ENCODE assay signal across 1 cellular context in the genomic region with DNA sequence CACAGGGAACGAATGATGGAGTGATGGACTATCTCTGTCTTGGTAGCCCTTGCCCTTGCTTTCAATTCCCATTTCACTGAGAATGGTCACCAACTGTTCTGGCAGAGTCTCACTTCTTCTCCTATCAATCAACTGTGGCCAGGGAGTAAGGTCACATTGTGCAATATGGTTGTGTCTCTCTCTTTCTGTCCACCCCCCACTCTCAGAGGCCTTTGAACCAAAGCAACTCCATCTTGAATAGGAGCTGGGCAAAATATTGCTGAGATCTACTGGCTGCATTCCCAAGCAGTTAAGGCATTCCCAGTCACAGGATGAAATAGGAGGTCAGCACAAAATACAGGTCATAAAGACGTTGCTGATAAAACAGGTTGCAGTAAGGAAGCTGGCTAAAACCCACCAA.
TF ChIP-seq lines count a peak whose summit lies in the region.

No MANE protein-coding gene starts in this region.

TF ChIP-seq in GM12878, 131 proteins besides CTCF, POLR2A, EP300 and RAD21 (continued from another document):
- TF ChIP-seq KDM1A (IDR thresholded peaks at IDR 0.05; ENCODE audit: borderline replicate concordance): no peak
- TF ChIP-seq, protein P1, sequence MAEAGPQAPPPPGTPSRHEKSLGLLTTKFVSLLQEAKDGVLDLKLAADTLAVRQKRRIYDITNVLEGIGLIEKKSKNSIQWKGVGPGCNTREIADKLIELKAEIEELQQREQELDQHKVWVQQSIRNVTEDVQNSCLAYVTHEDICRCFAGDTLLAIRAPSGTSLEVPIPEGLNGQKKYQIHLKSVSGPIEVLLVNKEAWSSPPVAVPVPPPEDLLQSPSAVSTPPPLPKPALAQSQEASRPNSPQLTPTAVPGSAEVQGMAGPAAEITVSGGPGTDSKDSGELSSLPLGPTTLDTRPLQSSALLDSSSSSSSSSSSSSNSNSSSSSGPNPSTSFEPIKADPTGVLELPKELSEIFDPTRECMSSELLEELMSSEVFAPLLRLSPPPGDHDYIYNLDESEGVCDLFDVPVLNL (IDR thresholded peaks at IDR 0.05; ENCODE audit: low read depth, low read length): no peak
